In genomic region chr7:150803161-150803860, GRCh38 we compare ENCODE assay signal across 25 cellular contexts. TPM values are rescaled to one million over a fixed set of nuclear protein-coding genes. Genes with fewer than 3 reads are reported as not detected.
DNase-seq lines count a peak whose midpoint lies in the region; ATAC-seq and TF ChIP-seq lines count a peak whose summit lies in the region.
"Had no signal": no experiment of that assay in that cellular context is flagged by ENCODE, and none has a peak within 500 bp of the region (broad histone marks: within the 10 kb centered on the region; RNA-seq: fewer than 3 reads in every experiment).

No MANE protein-coding gene starts in this region.

- no peak overlapping the region for H3K4me3 ChIP-seq in colonic mucosa
- H3K4me3 ChIP-seq in transverse colon = no peak overlapping the region
- H3K4me3 ChIP-seq: dorsolateral prefrontal cortex, SJCRH30, suprapubic skin had no signal

- H3K4me1 ChIP-seq in colonic mucosa (peaks cover 4% of the 10 kb centered on the region), transverse colon (peaks cover 10 to 57% (median 37%) of the 10 kb centered on the region in 4 donors)
- H3K4me1 ChIP-seq: SJCRH30 had no signal

- peaks cover 6% of the 10 kb centered on the region for H3K4me1 Mint-ChIP-seq in activated T-cell treated with anti-CD3 and anti-CD28 coated beads, Interleukin-2, amount 50 U/mL, for 4 hours (ENCODE audit: low read depth)

- peaks cover 4% of the 10 kb centered on the region for H3K36me3 Mint-ChIP-seq in activated T-cell treated with anti-CD3 and anti-CD28 coated beads, Interleukin-2, amount 50 U/mL, for 4 hours (ENCODE audit: insufficient read depth)

- no peak for TF ChIP-seq POLR2A in transverse colon (IDR thresholded peaks at IDR 0.05)

- H3K36me3 ChIP-seq in colonic mucosa = no peaks in the 10 kb centered on the region
- H3K36me3 ChIP-seq in transverse colon = peaks cover 0 to 13% (median 2%) of the 10 kb centered on the region in 4 donors
- H3K36me3 ChIP-seq: SJCRH30, suprapubic skin had no signal

- peak; percentile 1 to 9 for ATAC-seq in left cardiac atrium
- ATAC-seq in Right ventricle myocardium inferior = no peak
- ATAC-seq in activated T-cell treated with anti-CD3 and anti-CD28 coated beads, Interleukin-2, amount 50 U/mL, for 4 hours = no peak
- ATAC-seq: activated CD4-positive, CD25-positive, alpha-beta regulatory T cell treated with anti-CD3 and anti-CD28 coated beads, Interleukin-2, amount 50 U/mL, for 24 hours; HCT116; naive thymus-derived CD4-positive, alpha-beta T cell; Panc1 had no signal

- H3K27me3 Mint-ChIP-seq in activated T-cell treated with anti-CD3 and anti-CD28 coated beads, Interleukin-2, amount 50 U/mL, for 4 hours (ENCODE audit: low read depth) = peaks cover 54% of the 10 kb centered on the region

- H3K27me3 ChIP-seq in colonic mucosa (no peaks in the 10 kb centered on the region), transverse colon (peaks cover 18% of the 10 kb centered on the region)

- DNase-seq in left cardiac atrium = peak; percentile 35
- no peak for DNase-seq in Right ventricle myocardium inferior (ENCODE audit: missing footprints)
- DNase-seq in NCI-H146 treated with DMSO at 0.1 percent for 48 hours (lab: John Stamatoyannopoulos, UW; ENCODE audit: unreplicated experiment) = peak; percentile 71
- DNase-seq in colonic mucosa = peak; percentile 58
- peak; percentile 44 for DNase-seq in transverse colon
- DNase-seq in stimulated activated naive CD4-positive, alpha-beta T cell (lab: John Stamatoyannopoulos, UW) = no peak
- no peak for DNase-seq in activated T-cell treated with anti-CD3 and anti-CD28 coated beads, Interleukin-2, amount 50 U/mL, for 4 hours
- DNase-seq: activated CD4-positive, alpha-beta memory T cell treated with anti-CD3 and anti-CD28 coated beads, Interleukin-2, amount 10 ng/mL, durations not matched to agents 7 days and 5 days; activated effector memory CD4-positive, alpha-beta T cell treated with anti-CD3 and anti-CD28 coated beads, Interleukin-2, amount 50 U/mL, for 16 hours; activated T-cell treated with anti-CD3 and anti-CD28 coated beads for 4 hours; C1 segment of cervical spinal cord; dorsolateral prefrontal cortex; glutamatergic neuron; kidney glomerular epithelial cell; naive thymus-derived CD4-positive, alpha-beta T cell; NCI-H1105; NCI-H2171; occipital lobe; SJCRH30 had no signal

- no peak for TF ChIP-seq EP300 in transverse colon (IDR thresholded peaks at IDR 0.05; ENCODE audit: low read depth)

- H3K9me3 ChIP-seq in colonic mucosa (no peaks in the 10 kb centered on the region), transverse colon (peaks cover 0 to 14% of the 10 kb centered on the region in 2 donors)
- H3K9me3 ChIP-seq: SJCRH30, suprapubic skin had no signal

- in situ Hi-C loops in transverse colon (cut with MboI; ENCODE audit: low pct_ligation_motif_present in 1 of 4, low pct_unique_long_range_greater_than_20kb in 1 of 4, low sequenced_read_pairs in 3 of 4) = no loop called here

- H3K4me3 Mint-ChIP-seq in activated T-cell treated with anti-CD3 and anti-CD28 coated beads, Interleukin-2, amount 50 U/mL, for 4 hours = no peak overlapping the region
- H3K4me3 Mint-ChIP-seq: activated CD4-positive, alpha-beta memory T cell treated with anti-CD3 and anti-CD28 coated beads, Interleukin-2, amount 10 ng/mL, durations not matched to agents 7 days and 5 days; central memory CD8-positive, alpha-beta T cell had no signal

- TF ChIP-seq CTCF in colonic mucosa (IDR thresholded peaks at IDR 0.05) (no peak), transverse colon (IDR thresholded peaks at IDR 0.05) (no peak)

- H3K9me3 Mint-ChIP-seq in activated T-cell treated with anti-CD3 and anti-CD28 coated beads, Interleukin-2, amount 50 U/mL, for 4 hours = peaks cover 8% of the 10 kb centered on the region
- H3K9me3 Mint-ChIP-seq: activated CD4-positive, alpha-beta memory T cell treated with anti-CD3 and anti-CD28 coated beads, Interleukin-2, amount 10 ng/mL, durations not matched to agents 7 days and 5 days; central memory CD8-positive, alpha-beta T cell had no signal

- intact Hi-C loops in left cardiac atrium (cut with DNase I) (no loop called here), Right ventricle myocardium inferior (cut with DNase I) (no loop called here), colonic mucosa (cut with DNase I) (no loop called here), transverse colon (cut with DNase I; ENCODE audit: low total_unique reads) (loop anchor here (5.0 kb wide), 1 partner anchor 1204 kb away; no protein-coding TSS in a partner anchor)

- H3K27ac ChIP-seq in colonic mucosa (peak overlapping the region; percentile 91), transverse colon (peak overlapping the region; percentile 88 to 93 (median 91))
- H3K27ac ChIP-seq: dorsolateral prefrontal cortex, HL-60, SJCRH30, suprapubic skin had no signal

- H3K9ac ChIP-seq in colonic mucosa (ENCODE audit: low read depth in 2 of 2, low read length in 2 of 2) = peak overlapping the region in 1 of 2 donors; percentile 92

- 0 to 59% methylated on average over 1 to 10 of the region's 10 CpGs for WGBS in transverse colon (ENCODE audit: low coverage in 1 of 2), 2 donors

RNA-seq across cellular contexts. Expression of gene TMEM176A, which starts 2.7 kb away (rescaled TPM):
- total RNA-seq in left cardiac atrium = 100 to 1,000 TPM in 1 of 2 donors, 10 to 100 TPM in 1; 92.1 to 110 TPM
- total RNA-seq in Right ventricle myocardium inferior = 31.1 TPM
- total RNA-seq in colonic mucosa = 100 to 1,000 TPM; 130 to 170 TPM
- 100 to 1,000 TPM in 3 of 4 donors, 10 to 100 TPM in 1; 44.6 to 210 (median 171) TPM for total RNA-seq in transverse colon
- total RNA-seq in activated T-cell treated with anti-CD3 and anti-CD28 coated beads, Interleukin-2, amount 50 U/mL, for 4 hours = under 1 TPM; 0.20 to 0.24 (median 0.22) TPM
- total RNA-seq: activated CD4-positive, alpha-beta memory T cell treated with anti-CD3 and anti-CD28 coated beads, Interleukin-2, amount 10 ng/mL, durations not matched to agents 7 days and 5 days; SJCRH30 had no signal

RNA-seq across cellular contexts. Expression of gene TMEM176B, which starts 3.1 kb away (rescaled TPM):
- total RNA-seq in left cardiac atrium (100 to 1,000 TPM; 125 to 241 TPM), Right ventricle myocardium inferior (43.1 TPM), colonic mucosa (100 to 1,000 TPM; 154 to 256 TPM), transverse colon (100 to 1,000 TPM in 3 of 4 donors, 10 to 100 TPM in 1; 30.4 to 369 (median 224) TPM)
- under 1 TPM; 0.24 to 0.58 (median 0.33) TPM for total RNA-seq in activated T-cell treated with anti-CD3 and anti-CD28 coated beads, Interleukin-2, amount 50 U/mL, for 4 hours
- total RNA-seq: activated CD4-positive, alpha-beta memory T cell treated with anti-CD3 and anti-CD28 coated beads, Interleukin-2, amount 10 ng/mL, durations not matched to agents 7 days and 5 days; SJCRH30 had no signal

RNA-seq across cellular contexts. Expression of gene AOC1, which starts 49.0 kb away (rescaled TPM):
- total RNA-seq in left cardiac atrium = under 1 TPM; 0.21 to 0.37 TPM
- 0.27 TPM for total RNA-seq in Right ventricle myocardium inferior
- 100 to 1,000 TPM; 308 to 353 TPM for total RNA-seq in colonic mucosa
- 100 to 1,000 TPM; 143 to 687 (median 427) TPM for total RNA-seq in transverse colon
- under 1 TPM in 1 of 3 donors, not detected in 2; 0.10 TPM for total RNA-seq in activated T-cell treated with anti-CD3 and anti-CD28 coated beads, Interleukin-2, amount 50 U/mL, for 4 hours
- total RNA-seq: activated CD4-positive, alpha-beta memory T cell treated with anti-CD3 and anti-CD28 coated beads, Interleukin-2, amount 10 ng/mL, durations not matched to agents 7 days and 5 days; occipital lobe; SJCRH30 had no signal

Comparison
In these comparisons a context has a peak if more than half of its experiments do, and no peak if none do; other contexts are left out.
1. ATAC-seq: peak in left cardiac atrium (2 of 2); none in Right ventricle myocardium inferior (single experiment) and activated T-cell treated with anti-CD3 and anti-CD28 coated beads, Interleukin-2, amount 50 U/mL, for 4 hours (0 of 2).
2. DNase-seq: peak in left cardiac atrium (single experiment), NCI-H146 treated with DMSO at 0.1 percent for 48 hours (single experiment), colonic mucosa (single experiment) and transverse colon (single experiment); none in Right ventricle myocardium inferior (single experiment), stimulated activated naive CD4-positive, alpha-beta T cell (0 of 6) and activated T-cell treated with anti-CD3 and anti-CD28 coated beads, Interleukin-2, amount 50 U/mL, for 4 hours (single experiment).
3. RNA of gene TMEM176A, which starts 2.7 kb away (total RNA-seq): 44.6 to 210 TPM in transverse colon, 130 to 170 TPM in colonic mucosa, 92.1 to 110 TPM in left cardiac atrium and 31.1 TPM in Right ventricle myocardium inferior (single experiment); 0.20 to 0.24 TPM in activated T-cell treated with anti-CD3 and anti-CD28 coated beads, Interleukin-2, amount 50 U/mL, for 4 hours; every median in the first group is over 10 times any median in the second.
4. RNA of gene TMEM176B, which starts 3.1 kb away (total RNA-seq): 154 to 256 TPM in colonic mucosa, 30.4 to 369 TPM in transverse colon, 125 to 241 TPM in left cardiac atrium and 43.1 TPM in Right ventricle myocardium inferior (single experiment); 0.24 to 0.58 TPM in activated T-cell treated with anti-CD3 and anti-CD28 coated beads, Interleukin-2, amount 50 U/mL, for 4 hours; every median in the first group is over 10 times any median in the second.
5. RNA of gene AOC1, which starts 49.0 kb away (total RNA-seq): 143 to 687 TPM in transverse colon and 308 to 353 TPM in colonic mucosa; 0.21 to 0.37 TPM in left cardiac atrium, 0.27 TPM in Right ventricle myocardium inferior (single experiment) and 0.10 TPM in activated T-cell treated with anti-CD3 and anti-CD28 coated beads, Interleukin-2, amount 50 U/mL, for 4 hours; every median in the first group is over 100 times any median in the second.